ENCODE assay signal across 22 cellular contexts in the genomic region with DNA sequence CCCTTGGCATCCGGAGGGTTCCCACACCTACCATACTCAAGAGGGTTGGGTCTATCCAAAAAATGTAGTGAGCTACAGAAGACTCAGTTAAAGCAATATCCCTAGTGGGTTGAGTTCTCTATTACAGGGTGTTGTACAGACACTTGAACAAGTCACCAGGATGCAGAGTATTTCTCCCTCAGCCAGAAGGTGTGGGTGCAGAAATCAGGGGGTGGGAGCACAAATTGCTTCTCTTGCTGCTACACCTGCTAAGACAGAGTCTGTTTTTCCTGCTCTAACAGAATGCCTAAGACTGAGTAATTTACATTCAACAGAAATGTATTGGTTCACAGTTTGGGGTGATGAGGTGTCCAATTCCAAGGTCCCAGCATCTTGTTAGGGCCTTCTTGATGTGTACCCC.
"Had no signal": no experiment of that assay in that cellular context is flagged by ENCODE, and none has a peak within 500 bp of the region (broad histone marks: within the 10 kb centered on the region; RNA-seq: fewer than 3 reads in every experiment).

No MANE protein-coding gene starts in this region.

- H3K27ac Mint-ChIP-seq: dendritic cell treated with granulocyte-macrophage colony-stimulating factor and Interleukin-4, amounts not matched to agents 40 ng/mL and 50 ng/mL, for 4 days; effector memory CD8-positive, alpha-beta T cell had no signal

- H3K4me3 Mint-ChIP-seq: dendritic cell treated with granulocyte-macrophage colony-stimulating factor and Interleukin-4, amounts not matched to agents 40 ng/mL and 50 ng/mL, for 4 days; effector memory CD8-positive, alpha-beta T cell had no signal

- DNase-seq: colonic mucosa; cortex of kidney; dermis blood vessel endothelial cell; effector CD4-positive, alpha-beta T cell; effector CD8-positive, alpha-beta T cell; effector memory CD4-positive, alpha-beta T cell; effector memory CD8-positive, alpha-beta T cell; erythroblast; esophagus squamous epithelium; foreskin fibroblast; foreskin keratinocyte; foreskin melanocyte; gastrocnemius medialis; glutamatergic neuron; heart left ventricle; heart right ventricle had no signal

- H3K27ac ChIP-seq: colonic mucosa, coronary artery, dorsolateral prefrontal cortex, epithelial cell of prostate, esophagus muscularis mucosa, esophagus squamous epithelium, foreskin keratinocyte, gastrocnemius medialis, gastroesophageal sphincter, heart left ventricle, heart right ventricle had no signal

- H3K27me3 ChIP-seq: colonic mucosa, foreskin keratinocyte, gastrocnemius medialis had no signal

- H3K4me3 ChIP-seq: colonic mucosa, coronary artery, dorsolateral prefrontal cortex, esophagus muscularis mucosa, esophagus squamous epithelium, gastrocnemius medialis, gastroesophageal sphincter, heart left ventricle, heart right ventricle had no signal

- H3K36me3 ChIP-seq: colonic mucosa, esophagus muscularis mucosa, esophagus squamous epithelium, gastrocnemius medialis, gastroesophageal sphincter, heart left ventricle, heart right ventricle had no signal

- H3K9me3 ChIP-seq: colonic mucosa, esophagus muscularis mucosa, esophagus squamous epithelium, gastrocnemius medialis, gastroesophageal sphincter, heart left ventricle, heart right ventricle had no signal

- H3K4me1 ChIP-seq: colonic mucosa, esophagus muscularis mucosa, esophagus squamous epithelium, foreskin keratinocyte, gastrocnemius medialis, gastroesophageal sphincter, heart left ventricle, heart right ventricle had no signal

- H3K27me3 Mint-ChIP-seq: dendritic cell treated with granulocyte-macrophage colony-stimulating factor and Interleukin-4, amounts not matched to agents 40 ng/mL and 50 ng/mL, for 4 days; effector memory CD8-positive, alpha-beta T cell had no signal

- H3K9me3 Mint-ChIP-seq: dendritic cell treated with granulocyte-macrophage colony-stimulating factor and Interleukin-4, amounts not matched to agents 40 ng/mL and 50 ng/mL, for 4 days had no signal
